Comparison of ENCODE assay signal across 26 cellular contexts in the genomic region with DNA sequence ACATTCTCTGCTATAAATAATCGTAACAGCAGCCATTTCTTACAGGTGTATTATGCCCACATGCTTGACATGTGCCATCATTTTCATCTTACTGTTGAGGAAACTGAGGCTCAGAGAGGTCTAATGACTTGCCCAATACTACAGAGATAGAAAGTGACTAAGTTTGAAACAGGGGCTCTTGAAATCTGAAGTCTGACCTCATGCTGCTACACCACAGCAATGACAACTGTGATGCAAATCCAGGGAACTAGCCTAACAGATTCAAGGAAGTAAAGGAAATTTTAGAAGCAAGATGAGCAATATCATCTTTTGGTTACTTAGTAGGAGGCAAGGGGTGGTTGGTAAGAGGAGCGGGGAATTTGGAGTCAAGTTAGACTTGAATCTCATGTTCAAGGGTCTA.
"Had no signal": no experiment of that assay in that cellular context is flagged by ENCODE, and none has a peak within 500 bp of the region (broad histone marks: within the 10 kb centered on the region; RNA-seq: fewer than 3 reads in every experiment).

No MANE protein-coding gene starts in this region.

- H3K36me3 Mint-ChIP-seq: type B pancreatic cell had no signal

- H3K4me3 Mint-ChIP-seq: naive B cell; naive thymus-derived CD8-positive, alpha-beta T cell; natural killer cell treated with Interleukin-12 subunit alpha and Interleukin-12 subunit beta and Interleukin-15 and Interleukin-18, amount 100 ng/mL, for 72 hours; nephron progenitor cell; neural crest cell; stimulated activated memory B cell treated with anti-CD40 and anti-IgM and Interleukin-4, amounts not matched to agents 10 μg/mL and 1 μg/mL and 100 μg/mL, for 72 hours; stimulated activated naive CD8-positive, alpha-beta T cell treated with anti-CD3 and anti-CD28 coated beads, Interleukin-15, Interleukin-2, amounts not matched to agents 100 ng/mL and 50 ng/mL, for 24 hours; type B pancreatic cell had no signal

- H3K27me3 Mint-ChIP-seq: progenitor cell of endocrine pancreas; stimulated activated memory B cell treated with anti-CD40 and anti-IgM and Interleukin-4, amounts not matched to agents 10 μg/mL and 1 μg/mL and 100 μg/mL, for 72 hours; type B pancreatic cell had no signal

- DNase-seq: naive B cell; naive thymus-derived CD8-positive, alpha-beta T cell; nephron progenitor cell; nucleus accumbens; pancreas; psoas muscle; right cardiac atrium; right lobe of liver; small intestine; stimulated activated CD4-positive, alpha-beta T cell treated with anti-CD3 and anti-CD28 coated beads, Interleukin-15, amount 100 ng/mL, for 24 hours; stimulated activated CD4-positive, alpha-beta T cell treated with anti-CD3 and anti-CD28 coated beads, Interleukin-2, amount 100 ng/mL, for 24 hours; stimulated activated CD4-positive, alpha-beta T cell treated with anti-CD3 and anti-CD28 coated beads, Interleukin-2, amount 100 ng/mL, for 48 hours; stimulated activated CD4-positive, alpha-beta T cell treated with anti-CD3 and anti-CD28 coated beads, Interleukin-4, amount 100 ng/mL, for 24 hours; stimulated activated naive CD4-positive, alpha-beta T cell; substantia nigra; testis; tibial artery; transverse colon; upper lobe of right lung; uterus had no signal

- ATAC-seq: naive thymus-derived CD8-positive, alpha-beta T cell; pancreas; psoas muscle; right lobe of liver; stimulated activated memory B cell treated with anti-CD40 and anti-IgM and Interleukin-4, amounts not matched to agents 10 μg/mL and 1 μg/mL and 100 μg/mL, for 72 hours; upper lobe of right lung had no signal

- H3K9me3 Mint-ChIP-seq: natural killer cell treated with Interleukin-12 subunit alpha and Interleukin-12 subunit beta and Interleukin-15 and Interleukin-18, amount 100 ng/mL, for 72 hours; neural crest cell; type B pancreatic cell had no signal

- H3K27ac Mint-ChIP-seq: naive B cell; natural killer cell treated with Interleukin-12 subunit alpha and Interleukin-12 subunit beta and Interleukin-15 and Interleukin-18, amount 100 ng/mL, for 72 hours; nephron progenitor cell; progenitor cell of endocrine pancreas; stimulated activated memory B cell treated with anti-CD40 and anti-IgM and Interleukin-4, amounts not matched to agents 10 μg/mL and 1 μg/mL and 100 μg/mL, for 72 hours; stimulated activated naive CD8-positive, alpha-beta T cell treated with anti-CD3 and anti-CD28 coated beads, Interleukin-15, Interleukin-2, amounts not matched to agents 100 ng/mL and 50 ng/mL, for 24 hours; type B pancreatic cell had no signal

- H3K4me1 Mint-ChIP-seq: naive B cell; naive thymus-derived CD8-positive, alpha-beta T cell; nephron progenitor cell; neural crest cell; stimulated activated memory B cell treated with anti-CD40 and anti-IgM and Interleukin-4, amounts not matched to agents 10 μg/mL and 1 μg/mL and 100 μg/mL, for 72 hours had no signal
